ENCODE assay signal across 8 cellular contexts in the genomic region with DNA sequence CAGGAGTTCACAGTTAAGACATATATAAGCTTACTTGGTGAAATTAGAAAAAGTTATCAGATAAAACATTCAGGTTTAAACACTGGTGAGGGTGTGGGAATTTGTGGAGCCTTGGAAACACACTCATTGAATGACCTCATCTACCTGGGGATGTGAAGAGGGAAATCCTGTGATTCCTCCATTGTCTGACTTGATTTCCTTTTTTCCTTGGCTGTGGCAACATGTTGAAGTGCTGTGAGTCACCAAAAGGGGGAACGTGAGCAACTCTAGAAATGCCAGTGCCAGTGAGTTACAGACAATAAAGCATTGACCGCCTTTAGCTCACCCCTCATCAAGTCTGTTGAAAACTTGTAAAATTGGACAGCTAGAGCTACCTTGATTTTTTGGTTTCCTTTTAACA. TPM values are rescaled to one million over a fixed set of nuclear protein-coding genes. Genes with fewer than 3 reads are reported as not detected.
DNase-seq lines count a peak whose midpoint lies in the region; ATAC-seq and TF ChIP-seq lines count a peak whose summit lies in the region.

No MANE protein-coding gene starts in this region.

- peak overlapping the region; percentile 82 to 90 (median 88) for H3K27ac Mint-ChIP-seq in immature natural killer cell

- H3K27ac ChIP-seq in BLaER1 (no peak overlapping the region), HEK293 (ENCODE audit: extremely low read depth, low read depth, low read length) (no peak overlapping the region)

- CTCF ChIA-PET in HEK293 (lab: Yijun Ruan, JAX): interaction anchor here (0.7 to 2.3 kb wide), 3 partner anchors 23 to 1510 kb away, joined by 3 to 6 read pairs (median 3); no protein-coding TSS in a partner anchor

- H3K4me3 Mint-ChIP-seq in immature natural killer cell: peak overlapping the region; percentile 90 to 93 (median 91)

- DNase-seq in immature natural killer cell (no peak), NCI-H2107 treated with DMSO at 0.1 percent for 48 hours (lab: John Stamatoyannopoulos, UW; ENCODE audit: unreplicated experiment) (no peak)

- peak overlapping the region; percentile 97 for H3K4me2 ChIP-seq in BLaER1

- H3K4me1 ChIP-seq in BLaER1 (peaks cover 41% of the 10 kb centered on the region), HEK293 (ENCODE audit: control insufficient read depth, insufficient read depth, low read length) (peaks cover 7% of the 10 kb centered on the region; the same call in 1 of the 2 replicates)

- 0 out of 2 replicates have a peak, but pooled peaks cover 6% of the 10 kb centered on the region for H3K36me3 ChIP-seq in BLaER1
- H3K36me3 ChIP-seq in HEK293 (ENCODE audit: control insufficient read depth in 2 of 2, insufficient read depth in 1 of 2, low read length in 2 of 2): no peaks in the 10 kb centered on the region; a peak in 1 of 3 replicates

- POLR2A ChIA-PET in HEK293 (lab: Yijun Ruan, JAX): no interaction called here

- H3K9me3 ChIP-seq in BLaER1 (no peaks in the 10 kb centered on the region), HEK293 (ENCODE audit: control insufficient read depth, insufficient read depth, low read depth, low read length) (no peaks in the 10 kb centered on the region)

- H3K36me3 Mint-ChIP-seq in immature natural killer cell: peaks cover 2 to 6% (median 4%) of the 10 kb centered on the region in 3 donors

- ATAC-seq in GM19455 (IDR thresholded peaks at IDR 0.05; ENCODE audit: unreplicated experiment) (no peak), HG02973 (IDR thresholded peaks at IDR 0.05; ENCODE audit: unreplicated experiment) (no peak), GM18870 (IDR thresholded peaks at IDR 0.05; ENCODE audit: unreplicated experiment) (no peak)

- no peaks in the 10 kb centered on the region for H3K9me3 Mint-ChIP-seq in immature natural killer cell

- H3K4me1 Mint-ChIP-seq in immature natural killer cell: peaks cover 63 to 69% of the 10 kb centered on the region in 2 donors

- H3K27me3 ChIP-seq in BLaER1: no peaks in the 10 kb centered on the region

- H4K20me1 ChIP-seq in BLaER1: peaks cover 61% of the 10 kb centered on the region

- TF ChIP-seq CTCF in HEK293 (tag by site-specific recombination; IDR thresholded peaks at IDR 0.05) (no peak), WI38 (IDR thresholded peaks at IDR 0.05; ENCODE audit: low read depth, low read length) (peak; percentile 13; the same call in 1 of the 2 replicates)

- H3K27me3 Mint-ChIP-seq in immature natural killer cell (ENCODE audit: low read depth in 3 of 3): peaks cover 4 to 6% (median 6%) of the 10 kb centered on the region in 3 donors

- H3K4me3 ChIP-seq in BLaER1 (peak overlapping the region; percentile 79), HEK293 (ENCODE audit: low read depth, low read length) (no peak overlapping the region), WI38 (ENCODE audit: low read depth, low read length) (no peak overlapping the region)

- no peak overlapping the region for H3K9ac ChIP-seq in BLaER1

TF ChIP-seq in HEK293, 187 proteins besides CTCF, POLR2A, EP300 and RAD21:
- no peak for TF ChIP-seq ZNF677 (tag by site-specific recombination; IDR thresholded peaks at IDR 0.05)
- 0 out of 2 replicates have a peak, but pooled peaks have one; percentile 41 for TF ChIP-seq SCRT2 (tag by site-specific recombination; IDR thresholded peaks at IDR 0.05)
- 0 out of 2 replicates have a peak, but pooled peaks have one; percentile 35 for TF ChIP-seq ZEB2 (tag by site-specific recombination; IDR thresholded peaks at IDR 0.05)
- TF ChIP-seq, protein P1, sequence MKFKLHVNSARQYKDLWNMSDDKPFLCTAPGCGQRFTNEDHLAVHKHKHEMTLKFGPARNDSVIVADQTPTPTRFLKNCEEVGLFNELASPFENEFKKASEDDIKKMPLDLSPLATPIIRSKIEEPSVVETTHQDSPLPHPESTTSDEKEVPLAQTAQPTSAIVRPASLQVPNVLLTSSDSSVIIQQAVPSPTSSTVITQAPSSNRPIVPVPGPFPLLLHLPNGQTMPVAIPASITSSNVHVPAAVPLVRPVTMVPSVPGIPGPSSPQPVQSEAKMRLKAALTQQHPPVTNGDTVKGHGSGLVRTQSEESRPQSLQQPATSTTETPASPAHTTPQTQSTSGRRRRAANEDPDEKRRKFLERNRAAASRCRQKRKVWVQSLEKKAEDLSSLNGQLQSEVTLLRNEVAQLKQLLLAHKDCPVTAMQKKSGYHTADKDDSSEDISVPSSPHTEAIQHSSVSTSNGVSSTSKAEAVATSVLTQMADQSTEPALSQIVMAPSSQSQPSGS (tag by site-specific recombination; IDR thresholded peaks at IDR 0.05; ENCODE audit: low read depth): peak; percentile 79
- peak; percentile 84 for TF ChIP-seq PRDM1 (tag by site-specific recombination; IDR thresholded peaks at IDR 0.05)
- 0 out of 2 replicates have a peak, but pooled peaks have one; percentile 63 for TF ChIP-seq ZNF701 (tag by site-specific recombination; IDR thresholded peaks at IDR 0.05)
- no peak for TF ChIP-seq ZNF157 (tag by site-specific recombination; IDR thresholded peaks at IDR 0.05)
- TF ChIP-seq ZNF223 (tag by site-specific recombination; IDR thresholded peaks at IDR 0.05): no peak
TF ChIP-seq in HEK293: peak in this region for 5.

RNA-seq across cellular contexts. Expression of a gene that starts 1.8 kb away (rescaled TPM):
- polyA plus RNA-seq in immature natural killer cell: 100 to 1,000 TPM; 130 to 225 (median 196) TPM

RNA-seq across cellular contexts. Expression of a gene that starts 3.5 kb away (rescaled TPM):
- 10 to 100 TPM; 46.1 to 65.3 (median 60.7) TPM for polyA plus RNA-seq in immature natural killer cell

RNA-seq across cellular contexts. Expression of a gene that starts 52.3 kb away (rescaled TPM):
- 10 to 100 TPM; 32.7 to 42.4 (median 38.7) TPM for polyA plus RNA-seq in immature natural killer cell
